ENCODE assay signal across 7 cellular contexts in the genomic region with DNA sequence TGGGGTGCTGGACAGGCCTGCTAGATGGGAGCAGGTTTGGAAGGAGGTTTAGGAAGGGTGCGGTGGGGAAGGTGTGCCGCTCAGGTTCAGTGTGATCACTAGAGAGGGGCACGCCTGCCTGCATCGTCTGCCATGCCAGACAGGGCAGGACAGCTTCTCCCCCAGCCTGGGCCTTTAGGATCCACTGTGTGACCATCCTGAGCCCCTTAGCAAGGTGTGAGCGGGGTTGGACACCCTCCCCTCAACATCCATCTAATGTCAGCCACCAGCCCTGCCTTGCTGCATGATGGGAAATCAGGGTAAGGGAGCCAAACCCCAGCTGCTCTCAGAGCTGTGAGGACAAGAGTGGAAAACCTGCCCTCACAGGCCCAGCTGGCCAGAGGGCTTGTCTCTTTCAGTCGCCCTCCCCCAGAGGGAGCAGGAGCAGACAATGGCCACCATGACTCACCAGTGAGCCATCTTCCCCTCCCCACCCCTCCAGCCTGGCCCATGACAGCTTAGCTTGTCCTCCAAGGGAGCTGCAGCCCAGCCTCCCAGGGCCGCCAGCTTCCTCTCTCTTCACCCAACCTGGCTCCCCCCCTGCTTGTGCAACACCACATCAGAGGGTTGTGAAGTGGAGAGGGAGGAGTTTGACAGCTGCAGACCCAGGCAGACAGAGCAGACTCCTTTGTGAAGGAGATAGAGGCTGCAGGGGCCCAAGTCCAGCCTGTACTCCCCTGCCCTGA. TPM values are rescaled to one million over a fixed set of nuclear protein-coding genes. Genes with fewer than 3 reads are reported as not detected.
DNase-seq lines count a peak whose midpoint lies in the region; ATAC-seq and TF ChIP-seq lines count a peak whose summit lies in the region.

No MANE protein-coding gene starts in this region.

- DNase-seq in H4 (ENCODE audit: low spot score) (peak; percentile 97), NCI-H510A treated with DMSO at 0.1 percent for 48 hours (lab: John Stamatoyannopoulos, UW) (peak; percentile 96), coronary artery (ENCODE audit: low spot score) (peak; percentile 81), left kidney (ENCODE audit: low read depth, low spot score) (peak; percentile 75)
- DNase-seq in activated CD4-positive, alpha-beta T cell treated with anti-CD3 and anti-CD28 coated beads, Interleukin-2, amount 50 U/mL, for 1 hour: peak; percentile 89
- peak; percentile 76 to 77 for DNase-seq in stimulated activated CD4-positive, alpha-beta T cell treated with anti-CD3 and anti-CD28 coated beads, Interleukin-2, amount 100 ng/mL, for 24 hours

- ATAC-seq in HG02938 (IDR thresholded peaks at IDR 0.05; ENCODE audit: unreplicated experiment): no peak

- peak overlapping the region in 1 of 2 donors; percentile 66 for H3K27ac ChIP-seq in coronary artery

- no peak for TF ChIP-seq CTCF in coronary artery (IDR thresholded peaks at IDR 0.05)

- no peak overlapping the region for H3K4me3 ChIP-seq in coronary artery

RNA-seq across cellular contexts. Expression of gene NUAK2, which starts 37.0 kb away (rescaled TPM):
- 0.92 and 1.0 TPM in 2 replicates for total RNA-seq in H4 (2014; rRNA removed; shearing (Covaris generic))

RNA-seq across cellular contexts. Expression of gene TMCC2, which starts 56.8 kb away (rescaled TPM):
- 0.74 and 2.1 TPM in 2 replicates for total RNA-seq in H4 (2014; rRNA removed; shearing (Covaris generic))
